Comparison of ENCODE assay signal across 8 cellular contexts in genomic region chr3:196867507-196868296, GRCh38. TPM values are rescaled to one million over a fixed set of nuclear protein-coding genes. Genes with fewer than 3 reads are reported as not detected.
A peak's percentile ranks its signal among the peaks of the same experiment; 100 is the strongest.
DNase-seq lines count a peak whose midpoint lies in the region; ATAC-seq, FAIRE-seq and TF ChIP-seq lines count a peak whose summit lies in the region.

A gene with protein sequence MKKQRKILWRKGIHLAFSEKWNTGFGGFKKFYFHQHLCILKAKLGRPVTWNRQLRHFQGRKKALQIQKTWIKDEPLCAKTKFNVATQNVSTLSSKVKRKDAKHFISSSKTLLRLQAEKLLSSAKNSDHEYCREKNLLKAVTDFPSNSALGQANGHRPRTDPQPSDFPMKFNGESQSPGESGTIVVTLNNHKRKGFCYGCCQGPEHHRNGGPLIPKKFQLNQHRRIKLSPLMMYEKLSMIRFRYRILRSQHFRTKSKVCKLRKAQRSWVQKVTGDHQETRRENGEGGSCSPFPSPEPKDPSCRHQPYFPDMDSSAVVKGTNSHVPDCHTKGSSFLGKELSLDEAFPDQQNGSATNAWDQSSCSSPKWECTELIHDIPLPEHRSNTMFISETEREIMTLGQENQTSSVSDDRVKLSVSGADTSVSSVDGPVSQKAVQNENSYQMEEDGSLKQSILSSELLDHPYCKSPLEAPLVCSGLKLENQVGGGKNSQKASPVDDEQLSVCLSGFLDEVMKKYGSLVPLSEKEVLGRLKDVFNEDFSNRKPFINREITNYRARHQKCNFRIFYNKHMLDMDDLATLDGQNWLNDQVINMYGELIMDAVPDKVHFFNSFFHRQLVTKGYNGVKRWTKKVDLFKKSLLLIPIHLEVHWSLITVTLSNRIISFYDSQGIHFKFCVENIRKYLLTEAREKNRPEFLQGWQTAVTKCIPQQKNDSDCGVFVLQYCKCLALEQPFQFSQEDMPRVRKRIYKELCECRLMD (plus strand): TSS chr3:196867920. CDS start chr3:196885182, 17,262 bp downstream.

- POLR2A ChIA-PET in OCI-LY7 (lab: Charles Lee) (interaction anchor here (0.5 to 2.6 kb wide), 7 partner anchors 14 to 747 kb away, joined by 3 to 13 read pairs (median 3); partner anchors contain the start of gene NCBP2), endothelial cell of umbilical vein (lab: Charles Lee) (interaction anchor here (0.6 to 0.9 kb wide), 4 partner anchors 75 to 547 kb away, joined by 3 to 10 read pairs (median 4); partner anchors contain the start of genes NCBP2 and PAK2)

- no peaks in the 10 kb centered on the region for H3K27me3 ChIP-seq in endothelial cell of umbilical vein (ENCODE audit: control insufficient read depth in 2 of 2, insufficient read depth in 2 of 2, low read length in 2 of 2)

- BruUV-seq in OCI-LY7 (replicated peaks; lab: Mats Ljungman, UMichigan) (no TSS peak), endothelial cell of umbilical vein (replicated peaks; lab: Mats Ljungman, UMichigan) (no TSS peak)

- H3K4me3 Mint-ChIP-seq in IgD-negative memory B cell = peak within 1 kb of the TSS; percentile 93 to 98 (median 97)

- H3K4me2 ChIP-seq in OCI-LY7 (ENCODE audit: low read length) = peak within 1 kb of the TSS; percentile 91
- peak within 1 kb of the TSS; percentile 91 for H3K4me2 ChIP-seq in endothelial cell of umbilical vein (ENCODE audit: insufficient read depth, low read length)

- dilution Hi-C loops in endothelial cell of umbilical vein (cut with MboI; ENCODE audit: extremely low pct_ligation_motif_present, low sequenced_read_pairs) = no loop called here

- no peak for TF ChIP-seq CTCF in OCI-LY7 (conservative IDR thresholded peaks at IDR 0.05; ENCODE audit: low read length)
- TF ChIP-seq CTCF in endothelial cell of umbilical vein (IDR thresholded peaks at IDR 0.05; ENCODE audit: extremely low read depth in 1 of 2, insufficient read depth in 1 of 2, low read depth in 1 of 2, low read length in 2 of 2) = no peak

- no peaks in the 10 kb centered on the region for H3K9me1 ChIP-seq in endothelial cell of umbilical vein (replicated peaks; ENCODE audit: control insufficient read depth, extremely low read depth, insufficient read depth, low read length)

- H2AFZ ChIP-seq in OCI-LY7 (ENCODE audit: low read length) (peak within 1 kb of the TSS; percentile 99), endothelial cell of umbilical vein (ENCODE audit: low read depth, low read length) (peak within 1 kb of the TSS; percentile 79)

- TF ChIP-seq POLR2A in endothelial cell of umbilical vein (IDR thresholded peaks at IDR 0.05; ENCODE audit: low read depth, low read length) = peak; percentile 97

- peak; percentile 94 for FAIRE-seq in endothelial cell of umbilical vein (lab: Jason Lieb, UNC)

- CTCF ChIA-PET in OCI-LY7 (lab: Charles Lee; ENCODE audit: unreplicated experiment) = interaction anchor here (0.6 kb wide), 1 partner anchor 19 kb away, joined by 5 read pairs; no protein-coding TSS in a partner anchor
- CTCF ChIA-PET in endothelial cell of umbilical vein (lab: Charles Lee) = interaction anchor here (0.6 to 1.6 kb wide), 8 partner anchors 14 to 339 kb away, joined by 3 to 12 read pairs (median 4); partner anchors contain the start of gene NCBP2

- peak within 1 kb of the TSS; percentile 77 for H3K4me3 ChIP-seq in OCI-LY7 (ENCODE audit: low read depth, low read length, poor library complexity, severe bottlenecking)
- H3K4me3 ChIP-seq in endothelial cell of umbilical vein (replicated peaks in 1 of 3; ENCODE audit: insufficient read depth in 1 of 3, low read depth in 1 of 3, low read length in 3 of 3) = peak within 1 kb of the TSS; percentile 50 to 91 (median 73)

- no peaks in the 10 kb centered on the region for H3K9me3 Mint-ChIP-seq in IgD-negative memory B cell

- H3K36me3 ChIP-seq in OCI-LY7 (ENCODE audit: insufficient read depth, low read length) (peaks cover 23% of the 10 kb centered on the region), endothelial cell of umbilical vein (ENCODE audit: control insufficient read depth in 2 of 2, extremely low read depth in 1 of 2, insufficient read depth in 2 of 2, low read length in 2 of 2) (no peaks in the 10 kb centered on the region)

- H4K20me1 ChIP-seq in OCI-LY7 (ENCODE audit: insufficient read depth, low read length) (peaks cover 19% of the 10 kb centered on the region), endothelial cell of umbilical vein (replicated peaks; ENCODE audit: control insufficient read depth, extremely low read depth, insufficient read depth, low read length) (no peaks in the 10 kb centered on the region)

- H3K79me2 ChIP-seq in OCI-LY7 (ENCODE audit: insufficient read depth, low read depth, low read length) (peaks cover 47% of the 10 kb centered on the region), endothelial cell of umbilical vein (ENCODE audit: control insufficient read depth, insufficient read depth, low read length) (peaks cover 47% of the 10 kb centered on the region)

- peak within 1 kb of the TSS; percentile 93 to 96 (median 95) for H3K27ac Mint-ChIP-seq in IgD-negative memory B cell

- H3K9ac ChIP-seq in endothelial cell of umbilical vein (replicated peaks; ENCODE audit: extremely low read depth, insufficient read depth, low read length) = peak within 1 kb of the TSS; percentile 85

- no peaks in the 10 kb centered on the region for H3K9me2 ChIP-seq in OCI-LY7 (ENCODE audit: insufficient read depth, low read length)

- H3K4me1 Mint-ChIP-seq in IgD-negative memory B cell = peaks cover 15 to 21% (median 18%) of the 10 kb centered on the region in 3 donors

- peak within 1 kb of the TSS; percentile 50 for H3K27ac ChIP-seq in OCI-LY7 (ENCODE audit: low read depth, low read length, poor library complexity, severe bottlenecking)
- peak within 1 kb of the TSS; percentile 73 for H3K27ac ChIP-seq in endothelial cell of umbilical vein (ENCODE audit: insufficient read depth, low read depth, low read length)

- DNase-seq in DMS114 treated with DMSO at 0.1 percent for 48 hours (lab: John Stamatoyannopoulos, UW; ENCODE audit: unreplicated experiment) (peak; percentile 75), OCI-LY7 (ENCODE audit: low spot score) (peak; percentile 92), activated T-cell treated with anti-CD3 and anti-CD28 coated beads for 1 hour (ENCODE audit: low read depth) (peak; percentile 79), endothelial cell of umbilical vein (ENCODE audit: low read depth, low spot score) (peak; percentile 91), midbrain (lab: John Stamatoyannopoulos, UW) (peak; percentile 94)
- DNase-seq in stimulated activated CD8-positive, alpha-beta memory T cell treated with anti-CD3 and anti-CD28 coated beads, Interleukin-15, amount 100 ng/mL, for 48 hours (ENCODE audit: low read depth in 2 of 2) = peak; percentile 86 to 88

- intact Hi-C loops in OCI-LY7 (cut with micrococcal nuclease; ENCODE audit: unreplicated experiment) = loop anchor here (1.0 kb wide), 1 partner anchor 75 kb away; the partner anchor contains the start of gene NCBP2
- intact Hi-C loops in endothelial cell of umbilical vein (cut with micrococcal nuclease) = loop anchor here (1.0 kb wide), 1 partner anchor 75 kb away; the partner anchor contains the start of gene NCBP2

- no peaks in the 10 kb centered on the region for H3K36me3 Mint-ChIP-seq in IgD-negative memory B cell

- H3K27me3 Mint-ChIP-seq in IgD-negative memory B cell = no peaks in the 10 kb centered on the region

- H3K9me3 ChIP-seq in OCI-LY7 (ENCODE audit: low read length) (peaks cover 12% of the 10 kb centered on the region; the same call in 1 of the 2 replicates), endothelial cell of umbilical vein (replicated peaks; ENCODE audit: control insufficient read depth, insufficient read depth, low read length) (no peaks in the 10 kb centered on the region)

- ATAC-seq in GM21576 (IDR thresholded peaks at IDR 0.05; ENCODE audit: unreplicated experiment) = peak; percentile 86

- H3K4me1 ChIP-seq in OCI-LY7 (ENCODE audit: insufficient read depth, low read length, poor library complexity, severe bottlenecking) (peaks cover 17% of the 10 kb centered on the region), endothelial cell of umbilical vein (ENCODE audit: control insufficient read depth, extremely low read depth, insufficient read depth, low read length) (peaks cover 10% of the 10 kb centered on the region)

TF ChIP-seq in endothelial cell of umbilical vein, 7 proteins besides CTCF, POLR2A, EP300 and RAD21:
- TF ChIP-seq POLR2AphosphoS5 (IDR thresholded peaks at IDR 0.05; ENCODE audit: insufficient read depth, low read depth, low read length) = peak; percentile 97
- no peak for TF ChIP-seq EZH2 (IDR thresholded peaks at IDR 0.05; ENCODE audit: borderline replicate concordance, low read depth, low read length, severe bottlenecking)

RNA-seq across cellular contexts. Expression of the gene that starts here (rescaled TPM):
- polyA plus RNA-seq in IgD-negative memory B cell (11.7 TPM), endothelial cell of umbilical vein (7.4 and 7.9 TPM in 2 replicates)
- 39.4 and 40.2 TPM in 2 replicates for total RNA-seq in OCI-LY7 (2014; rRNA removed; shearing (Covaris generic))
- total RNA-seq in OCI-LY7 (2022) (42.9 and 50.9 TPM in 2 replicates), endothelial cell of umbilical vein (31.1 and 33.5 TPM in 2 replicates)
- polyA plus RNA-seq in endothelial cell of umbilical vein (2011; cell fraction: cytosol; rRNA removed) = 7.5 and 8.1 TPM in 2 replicates
- 23.8 and 26.7 TPM in 2 replicates for polyA plus RNA-seq in endothelial cell of umbilical vein (2011; cell fraction: nucleus; rRNA removed)
- polyA plus RNA-seq in endothelial cell of umbilical vein (2012) = 9.8 and 17.0 TPM in 2 replicates
- polyA minus RNA-seq in endothelial cell of umbilical vein = 129 TPM in 2 replicates
- polyA minus RNA-seq in endothelial cell of umbilical vein (2011; cell fraction: cytosol; rRNA and poly(A)+ RNA removed) = 43.9 TPM
- 54.7 and 84.8 TPM in 2 replicates for polyA minus RNA-seq in endothelial cell of umbilical vein (2011; cell fraction: nucleus; rRNA and poly(A)+ RNA removed)

Comparison
In these comparisons a context has a peak if more than half of its experiments do, and no peak if none do; other contexts are left out.
1. Peak in every context shown above with its lines: DNase-seq, ATAC-seq, H3K4me3 ChIP-seq and H3K27ac ChIP-seq.